In genomic region chr9:5876711-5877110, GRCh38 we compare ENCODE assay signal across 19 cellular contexts. TPM values are rescaled to one million over a fixed set of nuclear protein-coding genes. Genes with fewer than 3 reads are reported as not detected.
"Had no signal": no experiment of that assay in that cellular context is flagged by ENCODE, and none has a peak within 500 bp of the region (broad histone marks: within the 10 kb centered on the region; RNA-seq: fewer than 3 reads in every experiment).

No MANE protein-coding gene starts in this region.

- H3K27me3 ChIP-seq: ovary, stomach had no signal

- H3K36me3 ChIP-seq: ovary, thoracic aorta had no signal

- H3K27ac Mint-ChIP-seq: activated B cell treated with CpG ODN at 0.5 μM for 24 hours; activated CD4-positive, alpha-beta T cell treated with anti-CD3 and anti-CD28 coated beads, Interleukin-2, amount 10 ng/mL, durations not matched to agents 24 days and 14 days; activated naive CD4-positive, alpha-beta T cell treated with anti-CD3 and anti-CD28 coated beads, Interleukin-2, amount 10 ng/mL, durations not matched to agents 7 days and 5 days had no signal

- H3K36me3 Mint-ChIP-seq: activated naive CD4-positive, alpha-beta T cell treated with anti-CD3 and anti-CD28 coated beads, Interleukin-2, amount 10 ng/mL, durations not matched to agents 7 days and 5 days had no signal

- H3K27me3 Mint-ChIP-seq: activated B cell treated with CpG ODN at 0.5 μM for 24 hours; activated CD4-positive, alpha-beta T cell treated with anti-CD3 and anti-CD28 coated beads, Interleukin-2, amount 10 ng/mL, durations not matched to agents 24 days and 14 days; activated naive CD4-positive, alpha-beta T cell treated with anti-CD3 and anti-CD28 coated beads, Interleukin-2, amount 10 ng/mL, durations not matched to agents 7 days and 5 days had no signal

- ATAC-seq: left lobe of liver had no signal

- DNase-seq: activated B cell treated with CpG ODN at 0.5 μM for 24 hours; activated CD4-positive, alpha-beta T cell treated with anti-CD3 and anti-CD28 coated beads, Interleukin-2, amount 10 ng/mL, durations not matched to agents 24 days and 14 days; activated CD8-positive, alpha-beta memory T cell treated with anti-CD3 and anti-CD28 coated beads for 24 hours; activated naive CD4-positive, alpha-beta T cell treated with anti-CD3 and anti-CD28 coated beads, Interleukin-2, amount 10 ng/mL, durations not matched to agents 7 days and 5 days; central memory CD4-positive, alpha-beta T cell; cortex of kidney; effector CD8-positive, alpha-beta T cell; hippocampal formation; ovary; stimulated activated CD4-positive, alpha-beta T cell treated with anti-CD3 and anti-CD28 coated beads, Interleukin-4, amount 100 ng/mL, for 4 hours; stomach; T-helper 1 cell had no signal

- H3K4me3 Mint-ChIP-seq: activated B cell treated with CpG ODN at 0.5 μM for 24 hours; activated CD4-positive, alpha-beta T cell treated with anti-CD3 and anti-CD28 coated beads, Interleukin-2, amount 10 ng/mL, durations not matched to agents 24 days and 14 days; activated naive CD4-positive, alpha-beta T cell treated with anti-CD3 and anti-CD28 coated beads, Interleukin-2, amount 10 ng/mL, durations not matched to agents 7 days and 5 days had no signal

- H3K4me1 ChIP-seq: stomach had no signal

- H3K9me3 ChIP-seq: stomach, thoracic aorta had no signal

- H3K4me3 ChIP-seq: ovary, stomach, thoracic aorta had no signal

- H3K27ac ChIP-seq: ovary, stomach, thoracic aorta had no signal

- H3K9me3 Mint-ChIP-seq: activated B cell treated with CpG ODN at 0.5 μM for 24 hours; activated naive CD4-positive, alpha-beta T cell treated with anti-CD3 and anti-CD28 coated beads, Interleukin-2, amount 10 ng/mL, durations not matched to agents 7 days and 5 days had no signal

RNA-seq across cellular contexts. Expression of gene MLANA, which starts 14.0 kb away (rescaled TPM):
- total RNA-seq: activated B cell treated with CpG ODN at 0.5 μM for 24 hours; activated CD4-positive, alpha-beta T cell treated with anti-CD3 and anti-CD28 coated beads, Interleukin-2, amount 10 ng/mL, durations not matched to agents 24 days and 14 days; epithelial cell of proximal tubule; glomerular endothelial cell; left lobe of liver; ovary; stomach; thoracic aorta; ureter had no signal
- polyA plus RNA-seq: adipose tissue, neural cell, ovary, stomach had no signal
